Comparison of ENCODE assay signal across 17 cellular contexts in the genomic region with DNA sequence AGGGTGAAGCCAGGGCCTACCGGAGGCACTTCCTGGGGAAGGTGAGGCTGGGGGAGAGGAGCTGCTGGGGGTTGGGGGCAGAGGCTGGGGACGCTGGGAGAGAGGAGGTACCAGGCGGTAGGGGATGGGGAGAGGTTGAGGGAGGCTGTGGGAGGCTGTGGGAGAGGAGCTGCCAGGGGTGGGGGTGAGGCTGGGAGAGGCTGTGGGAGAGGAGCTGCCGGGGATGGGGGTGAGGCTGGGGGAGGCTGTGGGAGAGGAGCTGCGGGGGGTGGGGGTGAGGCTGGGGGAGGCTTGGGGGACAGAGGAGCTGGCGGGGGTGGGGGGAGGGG.
DNase-seq lines count a peak whose midpoint lies in the region; ATAC-seq and TF ChIP-seq lines count a peak whose summit lies in the region.
"Had no signal": no experiment of that assay in that cellular context is flagged by ENCODE, and none has a peak within 500 bp of the region (broad histone marks: within the 10 kb centered on the region; RNA-seq: fewer than 3 reads in every experiment).

No MANE protein-coding gene starts in this region.

- H2BK5ac ChIP-seq in H9 (ENCODE audit: insufficient read length, low read length) (no peak overlapping the region), mesendoderm (ENCODE audit: low read length) (no peak overlapping the region)

- H4K20me1 ChIP-seq in BLaER1 (peaks cover 70% of the 10 kb centered on the region), H9 (ENCODE audit: control insufficient read depth, insufficient read depth, insufficient read length) (no peaks in the 10 kb centered on the region)

- H3K23me2 ChIP-seq in H9 (ENCODE audit: insufficient read length, low read depth, low read length, poor library complexity, severe bottlenecking): no peaks in the 10 kb centered on the region

- H3K9me3 Mint-ChIP-seq in H9 (no peaks in the 10 kb centered on the region; a peak in 1 of 5 replicates), nephron progenitor cell (no peaks in the 10 kb centered on the region)
- H3K9me3 Mint-ChIP-seq: CD8-positive, alpha-beta T cell had no signal

- H3K79me2 ChIP-seq in H9 (ENCODE audit: insufficient read depth, low read length) (no peaks in the 10 kb centered on the region), mesendoderm (ENCODE audit: control insufficient read depth, insufficient read depth, low read length) (no peaks in the 10 kb centered on the region)

- 0 out of 7 replicates have a peak overlapping the region, but pooled peaks of 1 of the 3 experiments have one; percentile 28 for H3K27ac Mint-ChIP-seq in H9
- no peak overlapping the region for H3K27ac Mint-ChIP-seq in nephron progenitor cell
- H3K27ac Mint-ChIP-seq: B cell; CD8-positive, alpha-beta T cell had no signal

- H4K5ac ChIP-seq in H9 (ENCODE audit: insufficient read length, low read depth, low read length) (no peak overlapping the region), mesendoderm (ENCODE audit: low read length) (no peak overlapping the region)

- no peak for ATAC-seq in HG03135 (IDR thresholded peaks at IDR 0.05; ENCODE audit: unreplicated experiment)
- ATAC-seq: CD8-positive, alpha-beta T cell; HCT116; K562 had no signal

- no peak overlapping the region for H2BK20ac ChIP-seq in H9 (ENCODE audit: low read depth, low read length, poor library complexity, severe bottlenecking)

- H3K27me3 Mint-ChIP-seq in H9 (ENCODE audit: low read depth): no peaks in the 10 kb centered on the region
- peaks cover 20% of the 10 kb centered on the region for H3K27me3 Mint-ChIP-seq in nephron progenitor cell (ENCODE audit: low read depth, poor library complexity)
- H3K27me3 Mint-ChIP-seq: B cell had no signal

- H3K79me1 ChIP-seq in H9 (ENCODE audit: insufficient read depth, low read depth, low read length, poor library complexity, severe bottlenecking): no peaks in the 10 kb centered on the region
- H3K79me1 ChIP-seq in mesendoderm (ENCODE audit: low read length): no peaks in the 10 kb centered on the region

- no peak overlapping the region for H2BK12ac ChIP-seq in H9 (ENCODE audit: insufficient read length, low read depth, low read length)

- no peaks in the 10 kb centered on the region for H3K27me3 ChIP-seq in BLaER1
- no peaks in the 10 kb centered on the region for H3K27me3 ChIP-seq in H9 (ENCODE audit: insufficient read depth, low read length)
- no peaks in the 10 kb centered on the region for H3K27me3 ChIP-seq in mesendoderm (ENCODE audit: insufficient read depth, low read length, poor library complexity)

- no peak overlapping the region for H3K4ac ChIP-seq in H9 (ENCODE audit: low read depth, low read length)
- H3K4ac ChIP-seq in mesendoderm (ENCODE audit: low read depth, low read length): no peak overlapping the region

- H2AK5ac ChIP-seq in H9 (ENCODE audit: insufficient read length, low read length) (no peak overlapping the region), mesendoderm (ENCODE audit: low read length) (no peak overlapping the region)

- H3K9me3 ChIP-seq in BLaER1 (no peaks in the 10 kb centered on the region), H9 (ENCODE audit: control insufficient read depth, low read depth, low read length) (no peaks in the 10 kb centered on the region)

- H3K9ac ChIP-seq in BLaER1 (no peak overlapping the region), H9 (ENCODE audit: extremely low read depth, insufficient read length, low read length) (no peak overlapping the region), mesendoderm (ENCODE audit: low read length) (no peak overlapping the region)
- H3K9ac ChIP-seq: GM23248 had no signal

- H3K36me3 Mint-ChIP-seq in H9 (ENCODE audit: insufficient read depth in 1 of 3, low read depth in 3 of 3): peaks cover 0 to 28% (median 10%) of the 10 kb centered on the region in 3 experiments; a peak in 4 of 7 replicates
- H3K36me3 Mint-ChIP-seq in nephron progenitor cell (ENCODE audit: low read depth): no peaks in the 10 kb centered on the region

- H3K18ac ChIP-seq in H9 (ENCODE audit: insufficient read length, low read depth, low read length) (peak overlapping the region; percentile 58), mesendoderm (ENCODE audit: low read length) (no peak overlapping the region)

- H3K27ac ChIP-seq in BLaER1 (0 out of 2 replicates have a peak overlapping the region, but pooled peaks have one; percentile 51), H9 (ENCODE audit: insufficient read length, low read depth, low read length) (no peak overlapping the region), VCaP (peak overlapping the region; percentile 98), mesendoderm (ENCODE audit: low read depth, low read length) (no peak overlapping the region)
- H3K27ac ChIP-seq: GM23248 had no signal

- peak overlapping the region; percentile 69; the same call in 1 of the 2 replicates for H3K14ac ChIP-seq in H9 (ENCODE audit: insufficient read depth, low read length)

- H2AFZ ChIP-seq in H9 (ENCODE audit: low read length): no peak overlapping the region
- H2AFZ ChIP-seq: GM23248 had no signal

- H2BK15ac ChIP-seq in H9 (ENCODE audit: low read depth, low read length): 0 out of 2 replicates have a peak overlapping the region, but pooled peaks have one; percentile 10
- H2BK15ac ChIP-seq in mesendoderm (replicated peaks; ENCODE audit: low read depth): no peak overlapping the region

- no peak overlapping the region for H2BK120ac ChIP-seq in H9 (ENCODE audit: low read depth, low read length, poor library complexity, severe bottlenecking)
- no peak overlapping the region for H2BK120ac ChIP-seq in mesendoderm (ENCODE audit: low read depth, low read length)

- no CpG with 5 or more reads among the region's 6 CpGs for WGBS in H9 (ENCODE audit: extremely low coverage, insufficient read length, low lambda C conversion rate)
- no CpG with 5 or more reads among the region's 6 CpGs for WGBS in mesendoderm (ENCODE audit: extremely low coverage, insufficient coverage, low lambda C conversion rate)

- H3K4me2 ChIP-seq in BLaER1 (peak overlapping the region; percentile 43; the same call in 1 of the 2 replicates), H9 (ENCODE audit: insufficient read depth, insufficient read length, low read length) (no peak overlapping the region), mesendoderm (ENCODE audit: low read length) (no peak overlapping the region)

- H3K56ac ChIP-seq in H9 (ENCODE audit: insufficient read length, low read depth, low read length): no peak overlapping the region
- H3K56ac ChIP-seq in mesendoderm (ENCODE audit: low read length): peak overlapping the region; percentile 5

- H3K23ac ChIP-seq in H9 (ENCODE audit: insufficient read length, low read depth, low read length): no peak overlapping the region
- H3K23ac ChIP-seq in mesendoderm (ENCODE audit: low read length): no peak overlapping the region

- DNase-seq in H9 (peak; percentile 28), mesendoderm (no peak), NOMO-1 (lab: John Stamatoyannopoulos, UW; ENCODE audit: unreplicated experiment in 2 of 2) (no peak), GM13977 (ENCODE audit: low spot score) (no peak), nephron progenitor cell (no peak)
- DNase-seq: COR-L47, GF-D8, GM23248, Karpas-422 had no signal

- no peak overlapping the region for H3K4me3 ChIP-seq in BLaER1
- H3K4me3 ChIP-seq in mesendoderm (ENCODE audit: low read length): no peak overlapping the region
- H3K4me3 ChIP-seq: GM23248, K562 had no signal

- TF ChIP-seq CTCF in H9 (conservative IDR thresholded peaks at IDR 0.05) (no peak), VCaP (conservative IDR thresholded peaks at IDR 0.05) (no peak), GM13977 (IDR thresholded peaks at IDR 0.05; ENCODE audit: extremely low read depth, insufficient read depth, missing control alignments) (no peak), nephron progenitor cell (IDR thresholded peaks at IDR 0.05) (no peak)

- no peak overlapping the region for H4K91ac ChIP-seq in H9 (ENCODE audit: insufficient read length, low read depth, low read length)

- H3K4me3 Mint-ChIP-seq in H9 (no peak overlapping the region), nephron progenitor cell (no peak overlapping the region)
- H3K4me3 Mint-ChIP-seq: B cell; CD14-positive monocyte; CD8-positive, alpha-beta T cell had no signal

- H3K4me1 Mint-ChIP-seq in H9 (peaks cover 13 to 27% of the 10 kb centered on the region in 2 experiments), nephron progenitor cell (peaks cover 39% of the 10 kb centered on the region)
- H3K4me1 Mint-ChIP-seq: B cell, CD14-positive monocyte had no signal

- H3T11ph ChIP-seq in H9 (ENCODE audit: low read length): no peak overlapping the region

- in situ Hi-C loops in GM13977 (cut with MboI; ENCODE audit: low pct_unique_long_range_greater_than_20kb, low sequenced_read_pairs, unreplicated experiment): no loop called here

- H3K4me1 ChIP-seq in BLaER1: peaks cover 28% of the 10 kb centered on the region
- no peaks in the 10 kb centered on the region for H3K4me1 ChIP-seq in H9 (ENCODE audit: insufficient read depth, low read length)
- H3K4me1 ChIP-seq in mesendoderm (ENCODE audit: control insufficient read depth, low read depth, low read length): no peaks in the 10 kb centered on the region

- no peak overlapping the region for H4K8ac ChIP-seq in H9 (replicated peaks; ENCODE audit: insufficient read length, low read depth, low read length)
- H4K8ac ChIP-seq in mesendoderm (ENCODE audit: low read depth, low read length): no peak overlapping the region

- H3K36me3 ChIP-seq in BLaER1 (peaks cover 89% of the 10 kb centered on the region), mesendoderm (ENCODE audit: control insufficient read depth, insufficient read depth, low read length) (no peaks in the 10 kb centered on the region)

Comparison
In these comparisons a context has a peak if more than half of its experiments do, and no peak if none do; other contexts are left out.
1. H3K27ac ChIP-seq: peak in BLaER1 (single experiment) and VCaP (single experiment); none in H9 (single experiment) and mesendoderm (single experiment).